17 cellular contexts compared by ENCODE assay signal in genomic region chr1:206502813-206503212, GRCh38.
"Had no signal": no experiment of that assay in that cellular context is flagged by ENCODE, and none has a peak within 500 bp of the region (broad histone marks: within the 10 kb centered on the region; RNA-seq: fewer than 3 reads in every experiment).

No MANE protein-coding gene starts in this region.

- H3K36me3 ChIP-seq: cardiac muscle cell, neural progenitor cell, right atrium auricular region, tibial nerve, WERI-Rb-1 had no signal

- ATAC-seq: activated CD8-positive, alpha-beta T cell treated with anti-CD3 and anti-CD28 coated beads for 36 hours; left lung; stimulated activated memory B cell treated with anti-CD40 and anti-IgM and Interleukin-4, amounts not matched to agents 10 μg/mL and 1 μg/mL and 100 μg/mL, for 72 hours had no signal

- H2AFZ ChIP-seq: neural progenitor cell, parathyroid adenoma had no signal

- H3K9me3 Mint-ChIP-seq: activated CD8-positive, alpha-beta T cell treated with anti-CD3 and anti-CD28 coated beads for 36 hours; activated T-helper 1 cell treated with anti-CD3 and anti-CD28 coated beads, Interleukin-12 subunit alpha, Interleukin-12 subunit beta, Interleukin-2, Interleukin-4 antibody, amounts not matched to agents 30 ng/mL and 10 ng/mL and 1 ng/mL, durations not matched to agents 14 hours and 24 hours and 36 hours; memory B cell; neural progenitor cell; stimulated activated memory B cell treated with anti-CD40 and anti-IgM and Interleukin-4, amounts not matched to agents 10 μg/mL and 1 μg/mL and 100 μg/mL, for 72 hours had no signal

- DNase-seq: activated CD4-positive, alpha-beta T cell treated with anti-CD3 and anti-CD28 coated beads for 4 hours; activated CD8-positive, alpha-beta T cell treated with anti-CD3 and anti-CD28 coated beads for 36 hours; activated naive CD4-positive, alpha-beta T cell; cortex of kidney; effector memory CD4-positive, alpha-beta T cell; left lung; small intestine; T-helper 9 cell; WERI-Rb-1 had no signal

- H3K4me3 Mint-ChIP-seq: activated CD8-positive, alpha-beta T cell treated with anti-CD3 and anti-CD28 coated beads for 36 hours; activated T-helper 1 cell treated with anti-CD3 and anti-CD28 coated beads, Interleukin-12 subunit alpha, Interleukin-12 subunit beta, Interleukin-2, Interleukin-4 antibody, amounts not matched to agents 30 ng/mL and 10 ng/mL and 1 ng/mL, durations not matched to agents 14 hours and 24 hours and 36 hours; memory B cell; neural progenitor cell; stimulated activated memory B cell treated with anti-CD40 and anti-IgM and Interleukin-4, amounts not matched to agents 10 μg/mL and 1 μg/mL and 100 μg/mL, for 72 hours had no signal

- H3K36me3 Mint-ChIP-seq: neural progenitor cell had no signal

- H3K27me3 Mint-ChIP-seq: memory B cell; stimulated activated memory B cell treated with anti-CD40 and anti-IgM and Interleukin-4, amounts not matched to agents 10 μg/mL and 1 μg/mL and 100 μg/mL, for 72 hours had no signal

- H3K4me3 ChIP-seq: cardiac muscle cell, left lung, neural progenitor cell, right atrium auricular region, tibial nerve had no signal

- H3K27me3 ChIP-seq: cardiac muscle cell, right atrium auricular region had no signal

- H3K27ac Mint-ChIP-seq: activated CD8-positive, alpha-beta T cell treated with anti-CD3 and anti-CD28 coated beads for 36 hours; memory B cell; neural progenitor cell; stimulated activated memory B cell treated with anti-CD40 and anti-IgM and Interleukin-4, amounts not matched to agents 10 μg/mL and 1 μg/mL and 100 μg/mL, for 72 hours had no signal

- H3K9ac ChIP-seq: neural progenitor cell, parathyroid adenoma had no signal

- H3K27ac ChIP-seq: cardiac muscle cell, neural progenitor cell, parathyroid adenoma, WERI-Rb-1 had no signal

- H3K9me3 ChIP-seq: left lung, right atrium auricular region, tibial nerve had no signal

- H3K4me2 ChIP-seq: neural progenitor cell had no signal
